In genomic region chr15:83288381-83288801, GRCh38 we compare ENCODE assay signal across 17 cellular contexts. TPM values are rescaled to one million over a fixed set of nuclear protein-coding genes. Genes with fewer than 3 reads are reported as not detected.
DNase-seq lines count a peak whose midpoint lies in the region; ATAC-seq and TF ChIP-seq lines count a peak whose summit lies in the region.
"Had no signal": no experiment of that assay in that cellular context is flagged by ENCODE, and none has a peak within 500 bp of the region (broad histone marks: within the 10 kb centered on the region; RNA-seq: fewer than 3 reads in every experiment).

No MANE protein-coding gene starts in this region.

- POLR2A ChIA-PET in PC-9 (lab: Charles Lee; ENCODE audit: unreplicated experiment): interaction anchor here (0.7 to 0.9 kb wide), 4 partner anchors 9 to 69 kb away, joined by 3 to 5 read pairs (median 4); no protein-coding TSS in a partner anchor

- H4K20me1 ChIP-seq in PC-9 (ENCODE audit: insufficient read depth) (no peaks in the 10 kb centered on the region), osteoblast (ENCODE audit: insufficient read depth, low read length) (no peaks in the 10 kb centered on the region)

- DNase-seq in EL (peak; percentile 33), PC-9 (peak; percentile 88 to 93), epithelial cell of esophagus (ENCODE audit: low read depth) (peak; percentile 95), osteoblast (ENCODE audit: insufficient read length, low spot score, missing footprints) (no peak), AML-193 (lab: John Stamatoyannopoulos, UW) (no peak), SIG-M5 (lab: John Stamatoyannopoulos, UW) (no peak), hypothalamus (lab: John Stamatoyannopoulos, UW) (no peak)
- DNase-seq: activated CD8-positive, alpha-beta T cell treated with anti-CD3 and anti-CD28 coated beads for 36 hours; anterior cingulate cortex; NCI-H2081 treated with DMSO at 0.1 percent for 48 hours; NCI-H82; SHP77 treated with DMSO at 0.1 percent for 48 hours; stimulated activated naive CD8-positive, alpha-beta T cell treated with anti-CD3 and anti-CD28 coated beads, Interleukin-15, Interleukin-2, amounts not matched to agents 100 U/mL and 50 U/mL, for 24 hours had no signal

- CTCF ChIA-PET in PC-9 (lab: Charles Lee): no interaction called here

- H3K27ac ChIP-seq in PC-9 (peak overlapping the region; percentile 98), osteoblast (ENCODE audit: low read depth, low read length) (peak overlapping the region; percentile 91)
- H3K27ac ChIP-seq: coronary artery, neural progenitor cell had no signal

- intact Hi-C loops in PC-9 (cut with micrococcal nuclease; ENCODE audit: unreplicated experiment): loop anchor here (1.0 to 5.0 kb wide), 4 partner anchors 18 to 445 kb away; partner anchors contain the start of gene BTBD1

- H3K36me3 ChIP-seq in PC-9 (ENCODE audit: low read depth): no peaks in the 10 kb centered on the region
- H3K36me3 ChIP-seq in osteoblast (ENCODE audit: insufficient read depth, low read length): no peaks in the 10 kb centered on the region
- H3K36me3 ChIP-seq: HAP-1, neural progenitor cell had no signal

- H3K9me2 ChIP-seq in PC-9 (ENCODE audit: insufficient read depth): no peaks in the 10 kb centered on the region

- no peaks in the 10 kb centered on the region for H3K27me3 ChIP-seq in PC-9 (ENCODE audit: insufficient read depth, low read depth)
- no peaks in the 10 kb centered on the region for H3K27me3 ChIP-seq in osteoblast (ENCODE audit: insufficient read depth, low read length)

- TF ChIP-seq CTCF in PC-9 (conservative IDR thresholded peaks at IDR 0.05): no peak
- peak; percentile 15 for TF ChIP-seq CTCF in epithelial cell of esophagus (IDR thresholded peaks at IDR 0.05; ENCODE audit: insufficient read depth, low read depth, low read length, missing control alignments)
- TF ChIP-seq CTCF in osteoblast (IDR thresholded peaks at IDR 0.05; ENCODE audit: extremely low read depth, low read depth, low read length): no peak

- ATAC-seq in HG02623 (IDR thresholded peaks at IDR 0.05; ENCODE audit: unreplicated experiment): no peak
- ATAC-seq: activated CD8-positive, alpha-beta T cell treated with anti-CD3 and anti-CD28 coated beads for 36 hours; stimulated activated naive CD8-positive, alpha-beta T cell treated with anti-CD3 and anti-CD28 coated beads, Interleukin-15, Interleukin-2, amounts not matched to agents 100 U/mL and 50 U/mL, for 24 hours had no signal

- H3K4me1 ChIP-seq in PC-9 (replicated peaks; ENCODE audit: insufficient read depth): peaks cover 77% of the 10 kb centered on the region
- peaks cover 52% of the 10 kb centered on the region for H3K4me1 ChIP-seq in osteoblast (ENCODE audit: insufficient read depth, low read length)
- H3K4me1 ChIP-seq: HAP-1, neural progenitor cell had no signal

- H3K9me3 ChIP-seq in PC-9 (ENCODE audit: insufficient read depth, low read depth) (peaks cover 4% of the 10 kb centered on the region; the same call in 1 of the 2 replicates), osteoblast (ENCODE audit: low read depth, low read length) (no peaks in the 10 kb centered on the region)
- H3K9me3 ChIP-seq: HAP-1 had no signal

- H3K4me2 ChIP-seq in PC-9 (peak overlapping the region; percentile 79), osteoblast (ENCODE audit: insufficient read depth, low read length) (peak overlapping the region; percentile 48)
- H3K4me2 ChIP-seq: neural progenitor cell had no signal

- peaks cover 55% of the 10 kb centered on the region for H3F3A ChIP-seq in PC-9 (ENCODE audit: insufficient read depth, low read depth)

- no TSS peak for BruUV-seq in PC-9 (replicated peaks; lab: Mats Ljungman, UMichigan)

- H2AFZ ChIP-seq in PC-9 (peak overlapping the region; percentile 32; the same call in 1 of the 2 replicates), osteoblast (ENCODE audit: low read length) (peak overlapping the region; percentile 39)
- H2AFZ ChIP-seq: neural progenitor cell had no signal

- no peaks in the 10 kb centered on the region for H3K79me2 ChIP-seq in PC-9 (ENCODE audit: low read depth)
- H3K79me2 ChIP-seq in osteoblast (ENCODE audit: insufficient read depth, low read length): peaks cover 3% of the 10 kb centered on the region

- H3K4me3 ChIP-seq in PC-9 (peak overlapping the region; percentile 12; the same call in 1 of the 2 replicates), epithelial cell of esophagus (ENCODE audit: low read length) (no peak overlapping the region), osteoblast (ENCODE audit: insufficient read depth, low read length) (no peak overlapping the region)
- H3K4me3 ChIP-seq: coronary artery, HAP-1, neural progenitor cell had no signal

RNA-seq across cellular contexts. Expression of gene BNC1, which starts 3.9 kb away (rescaled TPM):
- total RNA-seq in PC-9 (2021) (0.70 and 0.83 TPM in 2 replicates), osteoblast (3.3 and 3.5 TPM in 2 replicates)
- total RNA-seq: activated CD8-positive, alpha-beta T cell treated with anti-CD3 and anti-CD28 coated beads for 36 hours had no signal

Comparison
In these comparisons a context has a peak if more than half of its experiments do, and no peak if none do; other contexts are left out.
1. DNase-seq: peak in EL (single experiment), PC-9 (2 of 2) and epithelial cell of esophagus (single experiment); none in osteoblast (single experiment), AML-193 (0 of 2), SIG-M5 (single experiment) and hypothalamus (0 of 51).